In the genomic region with DNA sequence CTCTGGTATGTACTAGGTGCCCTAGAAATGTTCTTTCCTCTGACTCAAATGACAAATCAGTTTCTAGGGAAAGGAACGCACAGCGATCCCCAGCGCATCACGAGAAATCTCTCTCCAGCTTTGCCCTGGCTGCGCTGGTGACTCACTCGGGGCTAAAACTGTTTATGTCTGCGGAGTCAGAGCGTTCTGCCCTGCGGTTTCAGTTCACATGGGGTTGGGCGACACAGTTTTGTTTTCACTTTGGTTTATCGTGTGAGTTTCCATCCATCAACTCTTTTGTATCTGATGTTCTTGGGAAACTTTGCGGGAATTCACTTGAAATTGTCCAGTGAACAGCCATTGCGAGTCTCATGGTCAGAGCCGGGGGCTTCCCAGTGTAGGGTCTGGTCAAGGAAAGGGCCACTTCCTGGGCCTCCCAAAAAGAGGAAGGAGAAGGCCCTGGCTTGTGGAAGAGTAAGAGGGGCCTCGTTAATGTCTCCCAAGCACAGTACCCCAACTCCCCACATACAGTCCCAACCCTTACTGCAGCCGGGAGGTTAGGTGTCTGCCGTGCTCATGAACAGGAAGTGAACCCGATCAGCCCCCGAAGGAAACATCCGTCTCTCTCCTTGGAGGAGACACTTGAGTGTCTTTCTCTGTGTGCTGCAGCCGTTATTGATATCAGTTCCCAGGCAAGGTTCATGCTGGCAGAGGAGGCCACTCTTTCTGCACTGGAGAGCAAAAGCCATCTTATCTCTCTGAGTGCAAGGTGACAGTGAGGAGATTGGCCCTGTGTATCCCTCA, we compare ENCODE assay signal across 8 cellular contexts.
DNase-seq lines count a peak whose midpoint lies in the region; ATAC-seq and TF ChIP-seq lines count a peak whose summit lies in the region.

No MANE protein-coding gene starts in this region.

- peaks cover 1% of the 10 kb centered on the region for H3K36me3 Mint-ChIP-seq in central memory CD8-positive, alpha-beta T cell (ENCODE audit: insufficient read depth)
- no peaks in the 10 kb centered on the region for H3K36me3 Mint-ChIP-seq in endodermal cell (ENCODE audit: low read depth)

- ATAC-seq in GM19351 (IDR thresholded peaks at IDR 0.05; ENCODE audit: unreplicated experiment) (peak; percentile 97), HG03139 (IDR thresholded peaks at IDR 0.05; ENCODE audit: unreplicated experiment) (peak; percentile 87)
- peak; percentile 97 for ATAC-seq in central memory CD8-positive, alpha-beta T cell (replicated peaks; ENCODE audit: extremely low read depth, poor library complexity, severe bottlenecking)

- peak overlapping the region; percentile 80 for H3K4me3 Mint-ChIP-seq in central memory CD8-positive, alpha-beta T cell
- H3K4me3 Mint-ChIP-seq in endodermal cell: no peak overlapping the region

- H3K27ac ChIP-seq in endodermal cell (ENCODE audit: low read depth, low read length): no peak overlapping the region

- H3K4me3 ChIP-seq in endodermal cell (ENCODE audit: low read length): no peak overlapping the region

- H3K9me3 Mint-ChIP-seq in central memory CD8-positive, alpha-beta T cell: no peaks in the 10 kb centered on the region
- H3K9me3 Mint-ChIP-seq in endodermal cell: peaks cover 3% of the 10 kb centered on the region

- H3K4me1 ChIP-seq in endodermal cell (ENCODE audit: control insufficient read depth, insufficient read depth, low read length): no peaks in the 10 kb centered on the region

- peak overlapping the region; percentile 99 for H3K27ac Mint-ChIP-seq in central memory CD8-positive, alpha-beta T cell (ENCODE audit: low read depth)
- no peak overlapping the region for H3K27ac Mint-ChIP-seq in endodermal cell

- no peaks in the 10 kb centered on the region for H3K27me3 ChIP-seq in endodermal cell (ENCODE audit: control insufficient read depth, insufficient read depth, low read length, poor library complexity, severe bottlenecking)

- H3K4me1 Mint-ChIP-seq in central memory CD8-positive, alpha-beta T cell: peaks cover 44% of the 10 kb centered on the region
- peaks cover 2% of the 10 kb centered on the region for H3K4me1 Mint-ChIP-seq in endodermal cell

- no peak for TF ChIP-seq CTCF in endodermal cell (conservative IDR thresholded peaks at IDR 0.05)

- DNase-seq in UCSD-AML1 (lab: John Stamatoyannopoulos, UW; ENCODE audit: unreplicated experiment) (peak; percentile 41), endodermal cell (no peak), GM03348 (ENCODE audit: low spot score) (no peak), NCI-H187 treated with DMSO at 0.1 percent for 48 hours (lab: John Stamatoyannopoulos, UW) (no peak)
- peak; percentile 50 to 72 for DNase-seq in central memory CD8-positive, alpha-beta T cell (ENCODE audit: low spot score in 2 of 2)
- peak; percentile 78 to 83 for DNase-seq in stimulated activated CD4-positive, alpha-beta T cell treated with anti-CD3 and anti-CD28 coated beads, Interleukin-2, amount 100 ng/mL, for 24 hours

- no peak overlapping the region for H3K9ac ChIP-seq in endodermal cell (ENCODE audit: extremely low read depth, low read length, poor library complexity, severe bottlenecking)

- H3K36me3 ChIP-seq in endodermal cell (ENCODE audit: control insufficient read depth, insufficient read depth, low read length): no peaks in the 10 kb centered on the region

- H3K9me3 ChIP-seq in endodermal cell (ENCODE audit: control insufficient read depth, low read length): peaks cover 10% of the 10 kb centered on the region

- H3K27me3 Mint-ChIP-seq in central memory CD8-positive, alpha-beta T cell: no peaks in the 10 kb centered on the region
- no peaks in the 10 kb centered on the region for H3K27me3 Mint-ChIP-seq in endodermal cell (ENCODE audit: insufficient read depth)

- 93 to 95% methylated on average over 20 to 21 of the region's 21 CpGs for WGBS in endodermal cell (ENCODE audit: insufficient coverage in 1 of 2, insufficient read length in 1 of 2), 2 experiments

Comparison
In these comparisons a context has a peak if more than half of its experiments do, and no peak if none do; other contexts are left out.
1. DNase-seq: peak in UCSD-AML1 (single experiment), central memory CD8-positive, alpha-beta T cell (2 of 2) and stimulated activated CD4-positive, alpha-beta T cell treated with anti-CD3 and anti-CD28 coated beads, Interleukin-2, amount 100 ng/mL, for 24 hours (2 of 2); none in endodermal cell (single experiment), GM03348 (single experiment) and NCI-H187 treated with DMSO at 0.1 percent for 48 hours (single experiment).
2. Peak in every context shown above with its lines, with median percentiles within 50 percentile points of each other: ATAC-seq.